ENCODE assay signal across 8 cellular contexts in the genomic region with DNA sequence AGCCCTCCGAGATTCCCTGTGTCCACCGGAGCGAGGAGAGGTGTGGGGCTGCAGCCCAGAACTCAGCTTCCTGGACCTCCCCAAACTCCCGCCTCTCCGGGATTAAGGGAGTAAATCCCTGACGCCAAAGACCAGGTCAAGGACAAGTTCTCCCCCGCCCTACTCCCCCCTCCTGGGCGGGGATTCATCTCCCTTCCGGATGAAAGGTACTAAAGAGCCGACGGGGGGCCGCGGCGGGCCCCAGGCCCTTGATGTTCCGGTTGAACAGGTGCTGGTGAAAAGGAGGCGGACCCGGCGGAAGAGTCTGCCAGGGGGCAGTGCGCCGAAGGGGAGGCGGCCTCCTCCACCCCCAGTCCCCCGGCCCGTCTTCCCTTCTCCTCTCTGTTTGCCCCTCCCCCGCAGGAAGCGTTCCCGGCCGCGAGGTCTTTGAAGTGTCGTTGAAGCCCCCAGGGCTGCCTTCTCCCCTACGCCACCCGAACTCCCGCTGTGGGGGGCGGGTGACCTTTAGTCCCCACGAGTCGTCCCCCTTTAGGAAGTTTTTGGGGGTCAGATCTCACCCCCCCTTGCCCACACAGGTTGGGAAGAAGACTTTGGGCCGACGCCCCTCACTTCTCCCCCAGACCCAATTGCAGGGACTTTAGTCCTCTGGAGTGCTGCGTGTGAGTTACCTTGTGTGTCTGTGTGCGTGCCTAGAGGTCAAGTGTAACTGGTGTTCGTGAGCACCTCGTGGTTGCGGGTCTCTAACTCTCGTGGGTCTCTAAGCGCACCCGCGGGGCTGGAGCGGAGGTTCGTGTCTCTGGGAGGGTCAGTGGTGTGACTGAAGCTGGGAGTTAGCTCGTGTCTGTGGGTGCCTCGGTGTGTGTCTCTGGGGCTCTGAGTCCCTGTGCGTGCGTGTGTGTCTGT. TPM values are rescaled to one million over a fixed set of nuclear protein-coding genes. Genes with fewer than 3 reads are reported as not detected.
DNase-seq lines count a peak whose midpoint lies in the region; ATAC-seq, FAIRE-seq and TF ChIP-seq lines count a peak whose summit lies in the region.

No MANE protein-coding gene starts in this region.

- H3K4me1 Mint-ChIP-seq in HFFc6 (ENCODE audit: low read depth) = peaks cover 54% of the 10 kb centered on the region
- H3K4me1 Mint-ChIP-seq in activated CD8-positive, alpha-beta T cell treated with anti-CD3 and anti-CD28 coated beads, Interleukin-2, amount 10 ng/mL, durations not matched to agents 7 days and 5 days (ENCODE audit: low read depth) = peaks cover 55% of the 10 kb centered on the region
- H3K4me1 Mint-ChIP-seq in mesothelial cell of epicardium = peaks cover 54% of the 10 kb centered on the region

- no peak overlapping the region for H3K27ac ChIP-seq in H1 (ENCODE audit: low read depth, low read length)

- 1% methylated on average over 38 of the region's 52 CpGs; no CpG with 5 or more reads in 1 of the 2 experiments for WGBS in H1 (ENCODE audit: extremely low coverage in 1 of 2, insufficient coverage in 1 of 2, insufficient read length in 1 of 2, insufficient replicate concordance in 2 of 2, low coverage in 1 of 2, low lambda C conversion rate in 2 of 2, missing lambda C conversion rate in 1 of 2), 2 experiments

- H4K20me1 ChIP-seq in H1 (replicated peaks in 1 of 2; ENCODE audit: control insufficient read depth in 1 of 2, insufficient read depth in 2 of 2, low read length in 2 of 2) = peaks cover 5 to 16% of the 10 kb centered on the region in 2 experiments

- H2AK5ac ChIP-seq in H1 (ENCODE audit: low read depth, low read length) = no peak overlapping the region

- H3K27me3 Mint-ChIP-seq in HFFc6 (ENCODE audit: insufficient read depth) (peaks cover 2% of the 10 kb centered on the region), mesothelial cell of epicardium (ENCODE audit: low read depth) (no peaks in the 10 kb centered on the region)
- H3K27me3 Mint-ChIP-seq in activated CD8-positive, alpha-beta T cell treated with anti-CD3 and anti-CD28 coated beads, Interleukin-2, amount 10 ng/mL, durations not matched to agents 7 days and 5 days (ENCODE audit: low read depth) = no peaks in the 10 kb centered on the region

- H3K79me2 ChIP-seq in H1 (ENCODE audit: control insufficient read depth in 1 of 2, insufficient read depth in 2 of 2, low read length in 2 of 2) = no peaks in the 10 kb centered on the region

- no peaks in the 10 kb centered on the region for H3K79me1 ChIP-seq in H1 (ENCODE audit: low read depth, low read length)

- CTCF ChIA-PET in activated CD8-positive, alpha-beta T cell treated with anti-CD3 and anti-CD28 coated beads, Interleukin-2, amount 10 ng/mL, durations not matched to agents 7 days and 5 days (lab: Charles Lee) = interaction anchor here (1.6 to 4.0 kb wide), 4 partner anchors 24 to 31 kb away, joined by 11 to 27 read pairs (median 16); no protein-coding TSS in a partner anchor
- CTCF ChIA-PET in H1 (lab: Charles Lee; ENCODE audit: partially characterized antibody) = interaction anchor here (0.6 to 3.4 kb wide), 9 partner anchors 12 to 124 kb away, joined by 3 to 30 read pairs (median 4); no protein-coding TSS in a partner anchor

- 0 out of 2 replicates have a peak overlapping the region, but pooled peaks have one; percentile 20 for H2BK15ac ChIP-seq in H1 (ENCODE audit: low read length)

- H4K5ac ChIP-seq in H1 (ENCODE audit: insufficient read length, low read depth, low read length) = no peak overlapping the region

- H3K56ac ChIP-seq in H1 (replicated peaks; ENCODE audit: insufficient read length, low read depth, low read length) = no peak overlapping the region

- H3K23me2 ChIP-seq in H1 (ENCODE audit: low read depth, low read length) = peaks cover 28% of the 10 kb centered on the region

- H3K4ac ChIP-seq in H1 (replicated peaks; ENCODE audit: insufficient read length, low read depth, low read length) = no peak overlapping the region

- peak overlapping the region; percentile 78; the same call in 1 of the 2 replicates for H3K18ac ChIP-seq in H1 (ENCODE audit: extremely low read depth, low read length)

- H3K4me1 ChIP-seq in H1 (replicated peaks in 1 of 4; ENCODE audit: control insufficient read depth in 3 of 4, insufficient read depth in 4 of 4, low read length in 3 of 4) = peaks cover 15 to 44% (median 32%) of the 10 kb centered on the region in 4 experiments

- peak overlapping the region; percentile 15 for H4K91ac ChIP-seq in H1 (replicated peaks; ENCODE audit: insufficient read length, low read length)

- H3K23ac ChIP-seq in H1 (ENCODE audit: insufficient read length) = no peak overlapping the region

- no peak overlapping the region for H2AFZ ChIP-seq in H1 (ENCODE audit: low read length)

- peak overlapping the region; percentile 47; the same call in 1 of the 2 replicates for H4K8ac ChIP-seq in H1 (ENCODE audit: extremely low read depth, insufficient read depth, low read length)

- peak; percentile 69 for DNase-seq in CD1c-positive myeloid dendritic cell (ENCODE audit: extremely low spot score)
- DNase-seq in HFFc6 = no peak
- peak; percentile 83 to 93 for DNase-seq in NCI-H526 (lab: John Stamatoyannopoulos, UW)
- peak; percentile 86 for DNase-seq in activated CD8-positive, alpha-beta T cell treated with anti-CD3 and anti-CD28 coated beads, Interleukin-2, amount 10 ng/mL, durations not matched to agents 7 days and 5 days
- DNase-seq in H1 (ENCODE audit: low read depth in 1 of 2, low spot score in 2 of 2) = peak; percentile 94
- DNase-seq in mesothelial cell of epicardium (ENCODE audit: low spot score in 2 of 2, unreplicated experiment in 2 of 2) = peak; percentile 73 to 80
- DNase-seq in stimulated activated CD8-positive, alpha-beta memory T cell treated with anti-CD3 and anti-CD28 coated beads, Interleukin-4, amount 100 ng/mL, for 4 hours (ENCODE audit: low read depth in 2 of 2, low spot score in 1 of 2) = peak; percentile 62 to 83
- DNase-seq in SW 1271 (lab: John Stamatoyannopoulos, UW) = no peak

- H3K9me3 Mint-ChIP-seq in HFFc6 (no peaks in the 10 kb centered on the region), mesothelial cell of epicardium (no peaks in the 10 kb centered on the region)
- no peaks in the 10 kb centered on the region for H3K9me3 Mint-ChIP-seq in activated CD8-positive, alpha-beta T cell treated with anti-CD3 and anti-CD28 coated beads, Interleukin-2, amount 10 ng/mL, durations not matched to agents 7 days and 5 days (ENCODE audit: insufficient read depth)

- peak overlapping the region; percentile 43 to 76 (median 52); a peak in 7 of 8 replicates for H3K4me3 ChIP-seq in H1 (ENCODE audit: extremely low read depth in 1 of 4, insufficient read depth in 2 of 4, low read depth in 3 of 4, low read length in 4 of 4)

- H3K9ac ChIP-seq in H1 (replicated peaks in 1 of 4; ENCODE audit: extremely low read depth in 1 of 4, low read depth in 3 of 4, low read length in 3 of 4) = no peak overlapping the region; a peak in 1 of 7 replicates

- no peak for FAIRE-seq in H1 (lab: Jason Lieb, UNC)

- H3K4me3 Mint-ChIP-seq in HFFc6 = peak overlapping the region; percentile 91
- H3K4me3 Mint-ChIP-seq in activated CD8-positive, alpha-beta T cell treated with anti-CD3 and anti-CD28 coated beads, Interleukin-2, amount 10 ng/mL, durations not matched to agents 7 days and 5 days = peak overlapping the region; percentile 87
- peak overlapping the region; percentile 90 for H3K4me3 Mint-ChIP-seq in mesothelial cell of epicardium

- POLR2A ChIA-PET in activated CD8-positive, alpha-beta T cell treated with anti-CD3 and anti-CD28 coated beads, Interleukin-2, amount 10 ng/mL, durations not matched to agents 7 days and 5 days (lab: Charles Lee) = interaction anchor here (0.6 to 7.3 kb wide), 15 partner anchors 10 to 121 kb away, joined by 3 to 92 read pairs (median 9); partner anchors contain the start of genes CWC25 and PSMB3
- POLR2A ChIA-PET in H1 (lab: Charles Lee; ENCODE audit: partially characterized antibody) = interaction anchor here (1.0 to 4.5 kb wide), 9 partner anchors 12 to 150 kb away, joined by 3 to 38 read pairs (median 4); no protein-coding TSS in a partner anchor

- no peaks in the 10 kb centered on the region for H3K9me3 ChIP-seq in H1 (ENCODE audit: insufficient read depth in 2 of 2, low read depth in 1 of 2, low read length in 1 of 2)

- 0 out of 2 replicates have a peak overlapping the region, but pooled peaks have one; percentile 44 for H2BK5ac ChIP-seq in H1 (ENCODE audit: low read depth, low read length)

- TF ChIP-seq RAD21 in H1 (IDR thresholded peaks at IDR 0.05 in 1 of 2, conservative IDR thresholded peaks at IDR 0.05 in 1 of 2; ENCODE audit: low read depth in 2 of 2, low read length in 2 of 2) = no peak

- TF ChIP-seq EP300 in H1 (IDR thresholded peaks at IDR 0.05; ENCODE audit: borderline replicate concordance in 1 of 2, low read depth in 2 of 2, low read length in 2 of 2) = peak in 1 of 2 experiments; percentile 65; a peak in 1 of 3 replicates

- no peak overlapping the region for H3K14ac ChIP-seq in H1 (ENCODE audit: insufficient read length)

- peaks cover 31 to 84% (median 74%) of the 10 kb centered on the region in 4 experiments for H3K27me3 ChIP-seq in H1 (replicated peaks in 1 of 4; ENCODE audit: control insufficient read depth in 3 of 4, extremely low read depth in 1 of 4, insufficient read depth in 3 of 4, low read length in 3 of 4)

- H3K36me3 Mint-ChIP-seq in HFFc6 (ENCODE audit: low read depth) (no peaks in the 10 kb centered on the region; the same call in 1 of the 2 replicates), mesothelial cell of epicardium (no peaks in the 10 kb centered on the region)
- H3K36me3 Mint-ChIP-seq in activated CD8-positive, alpha-beta T cell treated with anti-CD3 and anti-CD28 coated beads, Interleukin-2, amount 10 ng/mL, durations not matched to agents 7 days and 5 days (ENCODE audit: low read depth) = peaks cover 25% of the 10 kb centered on the region

- TF ChIP-seq CTCF in HFFc6 (IDR thresholded peaks at IDR 0.05) (no peak), H1 (IDR thresholded peaks at IDR 0.05; ENCODE audit: control extremely low read depth in 1 of 3, insufficient read depth in 1 of 3, low read depth in 1 of 3, low read length in 3 of 3) (no peak), mesothelial cell of epicardium (IDR thresholded peaks at IDR 0.05; ENCODE audit: unreplicated experiment) (no peak)

- peak overlapping the region; percentile 81 to 92 for H3K4me2 ChIP-seq in H1 (ENCODE audit: insufficient read depth in 1 of 2, low read depth in 2 of 2, low read length in 2 of 2)

- no peak for TF ChIP-seq POLR2A in H1 (IDR thresholded peaks at IDR 0.05; ENCODE audit: control extremely low read depth in 1 of 2, low read depth in 2 of 2, low read length in 2 of 2)

- H3K36me3 ChIP-seq in H1 (ENCODE audit: control insufficient read depth in 2 of 4, insufficient read depth in 4 of 4, low read length in 3 of 4) = no peaks in the 10 kb centered on the region

- no peak overlapping the region for H2BK120ac ChIP-seq in H1 (replicated peaks; ENCODE audit: low read depth, low read length)

- peak overlapping the region; percentile 90 for H3K27ac Mint-ChIP-seq in HFFc6
- peak overlapping the region; percentile 97 for H3K27ac Mint-ChIP-seq in activated CD8-positive, alpha-beta T cell treated with anti-CD3 and anti-CD28 coated beads, Interleukin-2, amount 10 ng/mL, durations not matched to agents 7 days and 5 days
- peak overlapping the region; percentile 97 for H3K27ac Mint-ChIP-seq in mesothelial cell of epicardium

- ATAC-seq in activated CD8-positive, alpha-beta T cell treated with anti-CD3 and anti-CD28 coated beads, Interleukin-2, amount 10 ng/mL, durations not matched to agents 7 days and 5 days = peak; percentile 31

- peak overlapping the region; percentile 10; the same call in 1 of the 2 replicates for H2BK12ac ChIP-seq in H1 (ENCODE audit: low read depth, low read length)

- H2BK20ac ChIP-seq in H1 (ENCODE audit: low read length) = no peak overlapping the region; the same call in 1 of the 2 replicates

RNA-seq across cellular contexts. Expression of gene MLLT6, which starts 1.1 kb away (rescaled TPM):
- total RNA-seq in HFFc6 (2021; fragmentation: NEBNext Ultra II Directional; extraction: Animal tissue kit (Norgen Biotek cat#: 25700)) = 10 to 100 TPM; 26.5 to 31.5 (median 30.2) TPM
- total RNA-seq in activated CD8-positive, alpha-beta T cell treated with anti-CD3 and anti-CD28 coated beads, Interleukin-2, amount 10 ng/mL, durations not matched to agents 7 days and 5 days = 100 to 1,000 TPM; 211 to 219 TPM
- 7.7 and 8.0 TPM in 2 replicates for total RNA-seq in H1 (2021; fragmentation: NEBNext Ultra II Directional; extraction: Animal tissue kit (Norgen Biotek cat#: 25700))
- polyA plus RNA-seq in H1 (2011; rRNA removed) = 6.5 and 7.7 TPM in 2 replicates
- 9.3 TPM for polyA plus RNA-seq in H1 (2011; cell fraction: cytosol; rRNA removed)
- 57.8 TPM for polyA plus RNA-seq in H1 (2011; cell fraction: nucleus; rRNA removed)
- 8.9 to 16.8 TPM (median 11.1 TPM) in 4 replicates for polyA plus RNA-seq in H1 (2012, experiment 1 of 2)
- polyA plus RNA-seq in H1 (2012, experiment 2 of 2) = 5.1 TPM
- polyA plus RNA-seq in H1 (2013, experiment 1 of 2) = 3.0 TPM
- 2.4 TPM for polyA plus RNA-seq in H1 (2013, experiment 2 of 2)
- polyA minus RNA-seq in H1 (2011; rRNA and poly(A)+ RNA removed) = 8.2 and 12.8 TPM in 2 replicates
- polyA minus RNA-seq in H1 (2011; cell fraction: cytosol; rRNA and poly(A)+ RNA removed) = 6.0 TPM
- 19.7 TPM for polyA minus RNA-seq in H1 (2011; cell fraction: nucleus; rRNA and poly(A)+ RNA removed)
- total RNA-seq in mesothelial cell of epicardium = 171 to 184 TPM (median 178 TPM) in 3 replicates

RNA-seq across cellular contexts. Expression of gene CISD3, which starts 26.1 kb away (rescaled TPM):
- total RNA-seq in HFFc6 (2021; fragmentation: NEBNext Ultra II Directional; extraction: Animal tissue kit (Norgen Biotek cat#: 25700)) = 10 to 100 TPM; 35.0 to 38.7 (median 36.6) TPM
- 10 to 100 TPM; 48.2 to 56.1 TPM for total RNA-seq in activated CD8-positive, alpha-beta T cell treated with anti-CD3 and anti-CD28 coated beads, Interleukin-2, amount 10 ng/mL, durations not matched to agents 7 days and 5 days
- 11.1 and 11.6 TPM in 2 replicates for total RNA-seq in H1 (2021; fragmentation: NEBNext Ultra II Directional; extraction: Animal tissue kit (Norgen Biotek cat#: 25700))
- polyA plus RNA-seq in H1 (2011; rRNA removed) = 8.4 and 9.4 TPM in 2 replicates
- 6.7 TPM for polyA plus RNA-seq in H1 (2011; cell fraction: cytosol; rRNA removed)
- polyA plus RNA-seq in H1 (2011; cell fraction: nucleus; rRNA removed) = 7.1 TPM
- 7.7 to 15.0 TPM (median 9.7 TPM) in 4 replicates for polyA plus RNA-seq in H1 (2012, experiment 1 of 2)
- polyA plus RNA-seq in H1 (2012, experiment 2 of 2) = 8.8 TPM
- polyA plus RNA-seq in H1 (2013, experiment 1 of 2) = 7.5 TPM
- 8.1 TPM for polyA plus RNA-seq in H1 (2013, experiment 2 of 2)
- polyA minus RNA-seq in H1 (2011; rRNA and poly(A)+ RNA removed) = 1.8 and 3.9 TPM in 2 replicates
- 5.7 TPM for polyA minus RNA-seq in H1 (2011; cell fraction: cytosol; rRNA and poly(A)+ RNA removed)
- polyA minus RNA-seq in H1 (2011; cell fraction: nucleus; rRNA and poly(A)+ RNA removed) = 6.7 TPM
- 4.6 to 5.6 TPM (median 5.1 TPM) in 3 replicates for total RNA-seq in mesothelial cell of epicardium

RNA-seq across cellular contexts. Expression of gene EPOP, which starts 29.2 kb away (rescaled TPM):
- 1 to 10 TPM in 5 of 6 experiments, under 1 TPM in 1; 0.95 to 1.4 (median 1.3) TPM for total RNA-seq in HFFc6 (2021; fragmentation: NEBNext Ultra II Directional; extraction: Animal tissue kit (Norgen Biotek cat#: 25700))
- 10 to 100 TPM; 11.4 to 11.6 TPM for total RNA-seq in activated CD8-positive, alpha-beta T cell treated with anti-CD3 and anti-CD28 coated beads, Interleukin-2, amount 10 ng/mL, durations not matched to agents 7 days and 5 days
- 3.3 and 4.0 TPM in 2 replicates for total RNA-seq in H1 (2021; fragmentation: NEBNext Ultra II Directional; extraction: Animal tissue kit (Norgen Biotek cat#: 25700))
- 1.5 and 2.1 TPM in 2 replicates for polyA plus RNA-seq in H1 (2011; rRNA removed)
- polyA plus RNA-seq in H1 (2011; cell fraction: cytosol; rRNA removed) = 2.1 TPM
- 2.2 TPM for polyA plus RNA-seq in H1 (2011; cell fraction: nucleus; rRNA removed)
- 4.3 to 5.9 TPM (median 5.2 TPM) in 4 replicates for polyA plus RNA-seq in H1 (2012, experiment 1 of 2)
- 5.1 TPM for polyA plus RNA-seq in H1 (2012, experiment 2 of 2)
- 1.3 TPM for polyA plus RNA-seq in H1 (2013, experiment 1 of 2)
- polyA plus RNA-seq in H1 (2013, experiment 2 of 2) = 1.3 TPM
- 0.78 and 1.5 TPM in 2 replicates for polyA minus RNA-seq in H1 (2011; rRNA and poly(A)+ RNA removed)
- polyA minus RNA-seq in H1 (2011; cell fraction: cytosol; rRNA and poly(A)+ RNA removed) = 1.8 TPM
- 2.2 TPM for polyA minus RNA-seq in H1 (2011; cell fraction: nucleus; rRNA and poly(A)+ RNA removed)
- 3.7 to 4.0 TPM (median 3.8 TPM) in 3 replicates for total RNA-seq in mesothelial cell of epicardium

RNA-seq across cellular contexts. Expression of gene PCGF2, which starts 44.1 kb away (rescaled TPM):
- total RNA-seq in HFFc6 (2021; fragmentation: NEBNext Ultra II Directional; extraction: Animal tissue kit (Norgen Biotek cat#: 25700)) = 10 to 100 TPM; 59.7 to 73.5 (median 69.0) TPM
- total RNA-seq in activated CD8-positive, alpha-beta T cell treated with anti-CD3 and anti-CD28 coated beads, Interleukin-2, amount 10 ng/mL, durations not matched to agents 7 days and 5 days = under 1 TPM; 0.63 to 0.70 TPM
- total RNA-seq in H1 (2021; fragmentation: NEBNext Ultra II Directional; extraction: Animal tissue kit (Norgen Biotek cat#: 25700)) = 86.1 and 93.3 TPM in 2 replicates
- polyA plus RNA-seq in H1 (2011; rRNA removed) = 42.1 and 81.4 TPM in 2 replicates
- 29.9 TPM for polyA plus RNA-seq in H1 (2011; cell fraction: cytosol; rRNA removed)
- 84.7 TPM for polyA plus RNA-seq in H1 (2011; cell fraction: nucleus; rRNA removed)
- polyA plus RNA-seq in H1 (2012, experiment 1 of 2) = 75.9 to 100 TPM (median 96.1 TPM) in 4 replicates
- polyA plus RNA-seq in H1 (2012, experiment 2 of 2) = 61.3 TPM
- polyA plus RNA-seq in H1 (2013, experiment 1 of 2) = 40.8 TPM
- 42.2 TPM for polyA plus RNA-seq in H1 (2013, experiment 2 of 2)
- 13.2 and 28.0 TPM in 2 replicates for polyA minus RNA-seq in H1 (2011; rRNA and poly(A)+ RNA removed)
- 57.5 TPM for polyA minus RNA-seq in H1 (2011; cell fraction: cytosol; rRNA and poly(A)+ RNA removed)
- 21.4 TPM for polyA minus RNA-seq in H1 (2011; cell fraction: nucleus; rRNA and poly(A)+ RNA removed)
- 83.3 to 95.8 TPM (median 91.9 TPM) in 3 replicates for total RNA-seq in mesothelial cell of epicardium

RNA-seq across cellular contexts. Expression of gene PSMB3, which starts 48.5 kb away (rescaled TPM):
- 100 to 1,000 TPM; 232 to 273 (median 253) TPM for total RNA-seq in HFFc6 (2021; fragmentation: NEBNext Ultra II Directional; extraction: Animal tissue kit (Norgen Biotek cat#: 25700))
- 100 to 1,000 TPM; 251 to 252 TPM for total RNA-seq in activated CD8-positive, alpha-beta T cell treated with anti-CD3 and anti-CD28 coated beads, Interleukin-2, amount 10 ng/mL, durations not matched to agents 7 days and 5 days
- total RNA-seq in H1 (2021; fragmentation: NEBNext Ultra II Directional; extraction: Animal tissue kit (Norgen Biotek cat#: 25700)) = 291 and 301 TPM in 2 replicates
- polyA plus RNA-seq in H1 (2011; rRNA removed) = 866 and 914 TPM in 2 replicates
- polyA plus RNA-seq in H1 (2011; cell fraction: cytosol; rRNA removed) = 619 TPM
- 473 TPM for polyA plus RNA-seq in H1 (2011; cell fraction: nucleus; rRNA removed)
- 334 to 383 TPM (median 362 TPM) in 4 replicates for polyA plus RNA-seq in H1 (2012, experiment 1 of 2)
- polyA plus RNA-seq in H1 (2012, experiment 2 of 2) = 693 TPM
- 292 TPM for polyA plus RNA-seq in H1 (2013, experiment 1 of 2)
- polyA plus RNA-seq in H1 (2013, experiment 2 of 2) = 289 TPM
- 275 and 292 TPM in 2 replicates for polyA minus RNA-seq in H1 (2011; rRNA and poly(A)+ RNA removed)
- polyA minus RNA-seq in H1 (2011; cell fraction: cytosol; rRNA and poly(A)+ RNA removed) = 96.6 TPM
- polyA minus RNA-seq in H1 (2011; cell fraction: nucleus; rRNA and poly(A)+ RNA removed) = 86.6 TPM
- 107 to 121 TPM (median 115 TPM) in 3 replicates for total RNA-seq in mesothelial cell of epicardium

Comparison
In these comparisons a context has a peak if more than half of its experiments do, and no peak if none do; other contexts are left out.
1. DNase-seq: peak in CD1c-positive myeloid dendritic cell (single experiment), NCI-H526 (2 of 2), activated CD8-positive, alpha-beta T cell treated with anti-CD3 and anti-CD28 coated beads, Interleukin-2, amount 10 ng/mL, durations not matched to agents 7 days and 5 days (single experiment), H1 (2 of 2), mesothelial cell of epicardium (2 of 2) and stimulated activated CD8-positive, alpha-beta memory T cell treated with anti-CD3 and anti-CD28 coated beads, Interleukin-4, amount 100 ng/mL, for 4 hours (2 of 2); none in HFFc6 (single experiment) and SW 1271 (0 of 2).
2. Peak in every context shown above with its lines, with median percentiles within 50 percentile points of each other: H3K27ac Mint-ChIP-seq and H3K4me3 Mint-ChIP-seq.